8 cellular contexts compared by ENCODE assay signal in the genomic region with DNA sequence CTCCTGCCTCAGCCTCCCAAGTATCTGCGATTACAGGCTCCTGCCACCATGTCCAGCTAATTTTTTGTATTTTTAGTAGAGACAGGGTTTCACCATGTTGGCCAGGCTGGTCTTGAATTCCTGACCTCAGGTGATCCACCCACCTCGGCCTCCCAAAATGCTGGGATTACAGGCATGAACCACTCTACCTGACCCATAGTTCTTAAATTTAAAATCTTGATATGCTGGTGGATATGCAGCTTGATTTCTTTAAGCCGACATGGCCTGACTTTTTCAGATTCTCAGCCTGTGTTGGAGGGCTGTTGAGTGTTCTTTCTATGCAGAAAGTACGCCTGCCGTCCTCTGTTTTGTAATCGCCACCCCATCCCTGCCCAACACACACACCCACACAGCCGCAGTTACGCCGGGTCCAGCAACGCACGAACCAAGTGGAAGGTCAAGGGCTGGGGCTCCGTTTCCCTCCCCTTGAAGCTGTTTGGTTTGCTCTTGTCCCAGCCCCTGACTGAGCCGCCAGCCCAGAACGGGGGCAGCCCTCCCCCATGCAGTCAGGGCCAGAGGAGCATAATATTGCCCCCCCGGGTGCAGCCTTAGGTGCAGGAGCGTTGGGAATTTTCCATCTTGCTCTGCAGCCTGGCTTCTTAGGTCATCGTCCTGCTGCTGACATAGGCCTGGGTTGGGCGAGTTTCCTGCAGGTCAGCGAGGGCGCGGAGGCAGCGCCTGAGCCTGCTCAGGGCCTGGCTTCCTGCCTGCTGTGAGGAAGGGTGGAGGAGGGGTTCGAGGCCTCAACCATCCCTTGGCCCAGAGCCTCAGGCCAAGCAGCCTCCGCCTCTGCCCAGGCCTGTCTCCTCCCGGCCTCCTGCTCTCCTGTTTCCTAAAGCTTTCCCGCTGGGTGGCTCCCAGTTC. TPM values are rescaled to one million over a fixed set of nuclear protein-coding genes. Genes with fewer than 3 reads are reported as not detected.
DNase-seq lines count a peak whose midpoint lies in the region; ATAC-seq and TF ChIP-seq lines count a peak whose summit lies in the region.

No MANE protein-coding gene starts in this region.

- intact Hi-C loops in colonic mucosa (cut with DNase I): no loop called here

- TF ChIP-seq CTCF in colonic mucosa (IDR thresholded peaks at IDR 0.05): no peak

- H3K9me3 ChIP-seq in colonic mucosa: no peaks in the 10 kb centered on the region
- H3K9me3 ChIP-seq in stomach smooth muscle (ENCODE audit: control insufficient read depth in 2 of 2, low read length in 2 of 2): no peaks in the 10 kb centered on the region

- H3K27ac ChIP-seq in colonic mucosa (peak overlapping the region; percentile 94), stomach smooth muscle (ENCODE audit: low read length) (peak overlapping the region; percentile 95)

- DNase-seq in NOMO-1 (lab: John Stamatoyannopoulos, UW; ENCODE audit: unreplicated experiment in 2 of 2): peak; percentile 38 to 46
- no peak for DNase-seq in NOMO-1 treated with dmso at 0.1 percent for 144 hours (lab: John Stamatoyannopoulos, UW; ENCODE audit: unreplicated experiment)
- peak; percentile 93 for DNase-seq in colonic mucosa
- DNase-seq in left lobe of liver (ENCODE audit: low spot score): peak; percentile 98
- no peak for DNase-seq in activated CD4-positive, alpha-beta T cell treated with anti-CD3 and anti-CD28 coated beads, Interleukin-2, amount 50 U/mL, for 48 hours
- DNase-seq in NCI-H524 (lab: John Stamatoyannopoulos, UW): no peak

- no peaks in the 10 kb centered on the region for H3K36me3 ChIP-seq in colonic mucosa
- no peaks in the 10 kb centered on the region for H3K36me3 ChIP-seq in stomach smooth muscle (ENCODE audit: control insufficient read depth in 2 of 2, insufficient read depth in 2 of 2, low read length in 2 of 2)

- ATAC-seq in left lobe of liver (peak; percentile 67), HG02642 (IDR thresholded peaks at IDR 0.05; ENCODE audit: poor library complexity, unreplicated experiment) (no peak)

- H3K4me1 ChIP-seq in colonic mucosa (peaks cover 54% of the 10 kb centered on the region), stomach smooth muscle (ENCODE audit: control insufficient read depth, insufficient read depth, low read length) (peaks cover 50% of the 10 kb centered on the region)

- H3K27me3 ChIP-seq in colonic mucosa (no peaks in the 10 kb centered on the region), stomach smooth muscle (ENCODE audit: control insufficient read depth in 1 of 2, insufficient read depth in 2 of 2, low read length in 2 of 2) (no peaks in the 10 kb centered on the region)

- H3K4me3 ChIP-seq in colonic mucosa (peak overlapping the region; percentile 3), stomach smooth muscle (ENCODE audit: low read length in 2 of 2) (peak overlapping the region in 1 of 2 donors; percentile 49)

- peak overlapping the region; percentile 48 to 88 for H3K9ac ChIP-seq in colonic mucosa (ENCODE audit: low read depth in 2 of 2, low read length in 2 of 2)
- H3K9ac ChIP-seq in stomach smooth muscle (ENCODE audit: low read length in 2 of 2): peak overlapping the region; percentile 55 to 68

RNA-seq across cellular contexts. Expression of gene PSMA6, which starts 44.2 kb away (rescaled TPM):
- 100 to 1,000 TPM; 178 to 197 TPM for total RNA-seq in colonic mucosa
- total RNA-seq in left lobe of liver: 72.0 TPM

Comparison
In these comparisons a context has a peak if more than half of its experiments do, and no peak if none do; other contexts are left out.
1. DNase-seq: peak in NOMO-1 (2 of 2), colonic mucosa (single experiment) and left lobe of liver (single experiment); none in NOMO-1 treated with dmso at 0.1 percent for 144 hours (single experiment), activated CD4-positive, alpha-beta T cell treated with anti-CD3 and anti-CD28 coated beads, Interleukin-2, amount 50 U/mL, for 48 hours (0 of 2) and NCI-H524 (0 of 2).